ENCODE assay signal across 13 cellular contexts in genomic region chr11:79264284-79264683, GRCh38.
A peak's percentile ranks its signal among the peaks of the same experiment; 100 is the strongest.
DNase-seq lines count a peak whose midpoint lies in the region; ATAC-seq lines count a peak whose summit lies in the region.
"Had no signal": no experiment of that assay in that cellular context is flagged by ENCODE, and none has a peak within 500 bp of the region (broad histone marks: within the 10 kb centered on the region; RNA-seq: fewer than 3 reads in every experiment).

No MANE protein-coding gene starts in this region.

- peak overlapping the region; percentile 11 for H2AK5ac ChIP-seq in mesendoderm (ENCODE audit: low read length)

- no peak overlapping the region for H4K5ac ChIP-seq in mesendoderm (ENCODE audit: low read length)

- no peak overlapping the region for H3K23ac ChIP-seq in mesendoderm (ENCODE audit: low read length)

- H2BK120ac ChIP-seq in mesendoderm (ENCODE audit: low read depth, low read length): no peak overlapping the region

- H3K27ac ChIP-seq in mesendoderm (ENCODE audit: low read depth, low read length): no peak overlapping the region
- H3K27ac ChIP-seq: GM23248 had no signal

- no peak for ATAC-seq in HG02870 (IDR thresholded peaks at IDR 0.05; ENCODE audit: unreplicated experiment)
- ATAC-seq: Panc1 had no signal

- H3K4me3 ChIP-seq in mesendoderm (ENCODE audit: low read length): no peak overlapping the region
- H3K4me3 ChIP-seq: GM23248 had no signal

- H3K18ac ChIP-seq in mesendoderm (ENCODE audit: low read length): peak overlapping the region; percentile 52

- no CpG with 5 or more reads among the region's 6 CpGs for WGBS in mesendoderm (ENCODE audit: extremely low coverage, insufficient coverage, low lambda C conversion rate)

- H3K36me3 ChIP-seq in mesendoderm (ENCODE audit: control insufficient read depth, insufficient read depth, low read length): no peaks in the 10 kb centered on the region

- H3K56ac ChIP-seq in mesendoderm (ENCODE audit: low read length): no peak overlapping the region

- no peaks in the 10 kb centered on the region for H3K79me2 ChIP-seq in mesendoderm (ENCODE audit: control insufficient read depth, insufficient read depth, low read length)

- H3K9ac ChIP-seq in mesendoderm (ENCODE audit: low read length): no peak overlapping the region
- H3K9ac ChIP-seq: GM23248 had no signal

- DNase-seq in COR-L47 (lab: John Stamatoyannopoulos, UW) (peak; percentile 57), NCI-H2029 treated with DMSO at 0.1 percent for 48 hours (lab: John Stamatoyannopoulos, UW) (peak; percentile 57), amniotic epithelial cell (ENCODE audit: low read depth) (peak; percentile 72), mesendoderm (no peak), DMS79 treated with DMSO at 0.1 percent for 48 hours (lab: John Stamatoyannopoulos, UW) (no peak), UCSD-AML1 (lab: John Stamatoyannopoulos, UW; ENCODE audit: unreplicated experiment) (no peak)
- DNase-seq in stimulated activated CD4-positive, alpha-beta T cell treated with anti-CD3 and anti-CD28 coated beads, Interleukin-4, amount 100 ng/mL, for 4 hours: no peak
- DNase-seq: Calu3, GM23248, NCI-H187 treated with DMSO at 0.1 percent for 48 hours, NCI-H510A had no signal

- peaks cover 15% of the 10 kb centered on the region for H3K4me1 ChIP-seq in mesendoderm (ENCODE audit: control insufficient read depth, low read depth, low read length)

- H3K4ac ChIP-seq in mesendoderm (ENCODE audit: low read depth, low read length): no peak overlapping the region

- no peaks in the 10 kb centered on the region for H3K27me3 ChIP-seq in mesendoderm (ENCODE audit: insufficient read depth, low read length, poor library complexity)

- no peak overlapping the region for H4K8ac ChIP-seq in mesendoderm (ENCODE audit: low read depth, low read length)

- H3K79me1 ChIP-seq in mesendoderm (ENCODE audit: low read length): no peaks in the 10 kb centered on the region

- no peak overlapping the region for H2BK5ac ChIP-seq in mesendoderm (ENCODE audit: low read length)

- no peak overlapping the region for H2BK15ac ChIP-seq in mesendoderm (replicated peaks; ENCODE audit: low read depth)

- H3K4me2 ChIP-seq in mesendoderm (ENCODE audit: low read length): no peak overlapping the region

Comparison
In these comparisons a context has a peak if more than half of its experiments do, and no peak if none do; other contexts are left out.
1. DNase-seq: peak in COR-L47 (single experiment), NCI-H2029 treated with DMSO at 0.1 percent for 48 hours (single experiment) and amniotic epithelial cell (single experiment); none in mesendoderm (single experiment), DMS79 treated with DMSO at 0.1 percent for 48 hours (single experiment), stimulated activated CD4-positive, alpha-beta T cell treated with anti-CD3 and anti-CD28 coated beads, Interleukin-4, amount 100 ng/mL, for 4 hours (0 of 2) and UCSD-AML1 (single experiment).